Comparison of ENCODE assay signal across 9 cellular contexts in genomic region chr17:43706235-43706634, GRCh38. TPM values are rescaled to one million over a fixed set of nuclear protein-coding genes. Genes with fewer than 3 reads are reported as not detected.
"Had no signal": no experiment of that assay in that cellular context is flagged by ENCODE, and none has a peak within 500 bp of the region (broad histone marks: within the 10 kb centered on the region; RNA-seq: fewer than 3 reads in every experiment).

No MANE protein-coding gene starts in this region.

- FAIRE-seq: HTR-8/SVneo had no signal

- H3K27ac ChIP-seq: HL-60, KMS-11 had no signal

- H3K9ac ChIP-seq: KMS-11 had no signal

- DNase-seq: IMR-90, KBM-7, KG1 had no signal

- H3K4me2 ChIP-seq: KMS-11 had no signal

RNA-seq across cellular contexts. Expression of gene MEOX1, which starts 44.5 kb away (rescaled TPM):
- total RNA-seq: HT-29, HT1080 had no signal
- polyA plus RNA-seq: IgD-negative memory B cell had no signal

RNA-seq across cellular contexts. Expression of gene SOST, which starts 52.4 kb away (rescaled TPM):
- total RNA-seq: HT-29, HT1080, IMR-90 had no signal
- polyA plus RNA-seq: IgD-negative memory B cell, IMR-90 had no signal
